Comparison of ENCODE assay signal across 1 cellular context in the genomic region with DNA sequence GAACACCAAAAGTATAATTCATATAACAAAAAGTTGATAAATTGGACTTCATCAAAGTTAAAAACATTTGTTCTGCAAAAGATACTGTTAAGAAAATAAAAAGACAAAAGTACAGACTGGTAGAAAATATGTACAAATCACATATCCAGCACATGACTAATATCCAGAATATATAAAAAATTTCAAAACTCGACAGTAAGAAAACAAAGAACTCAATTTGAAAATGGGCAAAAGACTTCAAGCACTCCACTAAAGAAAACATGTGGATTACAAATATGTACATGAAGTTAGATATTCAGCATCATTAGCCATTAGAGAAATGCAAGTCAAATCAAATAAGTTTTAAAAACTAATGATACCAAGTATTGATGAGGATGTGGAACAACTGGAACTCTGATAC.
TF ChIP-seq lines count a peak whose summit lies in the region.

No MANE protein-coding gene starts in this region.

TF ChIP-seq in IMR-90, 13 proteins besides CTCF, POLR2A, EP300 and RAD21:
- no peak for TF ChIP-seq CEBPB (IDR thresholded peaks at IDR 0.05; ENCODE audit: low read depth, low read length)
- TF ChIP-seq, protein P1, sequence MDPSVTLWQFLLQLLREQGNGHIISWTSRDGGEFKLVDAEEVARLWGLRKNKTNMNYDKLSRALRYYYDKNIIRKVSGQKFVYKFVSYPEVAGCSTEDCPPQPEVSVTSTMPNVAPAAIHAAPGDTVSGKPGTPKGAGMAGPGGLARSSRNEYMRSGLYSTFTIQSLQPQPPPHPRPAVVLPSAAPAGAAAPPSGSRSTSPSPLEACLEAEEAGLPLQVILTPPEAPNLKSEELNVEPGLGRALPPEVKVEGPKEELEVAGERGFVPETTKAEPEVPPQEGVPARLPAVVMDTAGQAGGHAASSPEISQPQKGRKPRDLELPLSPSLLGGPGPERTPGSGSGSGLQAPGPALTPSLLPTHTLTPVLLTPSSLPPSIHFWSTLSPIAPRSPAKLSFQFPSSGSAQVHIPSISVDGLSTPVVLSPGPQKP (IDR thresholded peaks at IDR 0.05; ENCODE audit: borderline replicate concordance, low read depth, low read length) = no peak
- no peak for TF ChIP-seq BHLHE40 (IDR thresholded peaks at IDR 0.05; ENCODE audit: low read depth, low read length)
- no peak for TF ChIP-seq RCOR1 (IDR thresholded peaks at IDR 0.05; ENCODE audit: insufficient replicate concordance, low read length)
- TF ChIP-seq, protein P2, sequence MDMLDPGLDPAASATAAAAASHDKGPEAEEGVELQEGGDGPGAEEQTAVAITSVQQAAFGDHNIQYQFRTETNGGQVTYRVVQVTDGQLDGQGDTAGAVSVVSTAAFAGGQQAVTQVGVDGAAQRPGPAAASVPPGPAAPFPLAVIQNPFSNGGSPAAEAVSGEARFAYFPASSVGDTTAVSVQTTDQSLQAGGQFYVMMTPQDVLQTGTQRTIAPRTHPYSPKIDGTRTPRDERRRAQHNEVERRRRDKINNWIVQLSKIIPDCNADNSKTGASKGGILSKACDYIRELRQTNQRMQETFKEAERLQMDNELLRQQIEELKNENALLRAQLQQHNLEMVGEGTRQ (IDR thresholded peaks at IDR 0.05; ENCODE audit: low read depth, low read length) = no peak
TF ChIP-seq in IMR-90: peak in this region for 0.
